Comparison of ENCODE assay signal across 27 cellular contexts in genomic region chr1:85957760-85958159, GRCh38.
"Had no signal": no experiment of that assay in that cellular context is flagged by ENCODE, and none has a peak within 500 bp of the region (broad histone marks: within the 10 kb centered on the region; RNA-seq: fewer than 3 reads in every experiment).

No MANE protein-coding gene starts in this region.

- H3K4me3 Mint-ChIP-seq: activated CD4-positive, alpha-beta memory T cell treated with anti-CD3 and anti-CD28 coated beads for 36 hours; activated T-cell treated with anti-CD3 and anti-CD28 coated beads, Interleukin-2, amount 50 U/mL, for 24 hours; activated T-helper 17 cell treated with anti-CD3 and anti-CD28 coated beads, Interleukin-2, amount 50 U/mL, for 72 hours; effector memory CD8-positive, alpha-beta T cell; nephron had no signal

- H3K9me3 Mint-ChIP-seq: activated CD4-positive, alpha-beta memory T cell treated with anti-CD3 and anti-CD28 coated beads for 36 hours; activated T-cell treated with anti-CD3 and anti-CD28 coated beads, Interleukin-2, amount 50 U/mL, for 24 hours; nephron had no signal

- FAIRE-seq: TTC549 had no signal

- H3K27ac ChIP-seq: gastrocnemius medialis, right lobe of liver, testis, transverse colon, WERI-Rb-1 had no signal

- H3K27ac Mint-ChIP-seq: activated CD4-positive, alpha-beta memory T cell treated with anti-CD3 and anti-CD28 coated beads for 36 hours; activated T-cell treated with anti-CD3 and anti-CD28 coated beads, Interleukin-2, amount 50 U/mL, for 24 hours; activated T-helper 17 cell treated with anti-CD3 and anti-CD28 coated beads, Interleukin-2, amount 50 U/mL, for 72 hours; effector memory CD8-positive, alpha-beta T cell; nephron had no signal

- DNase-seq: activated CD4-positive, alpha-beta memory T cell treated with anti-CD3 and anti-CD28 coated beads for 36 hours; activated CD4-positive, alpha-beta T cell treated with anti-CD3 and anti-CD28 coated beads for 48 hours; activated CD8-positive, alpha-beta memory T cell treated with anti-CD3 and anti-CD28 coated beads, Interleukin-2, amount 50 U/mL, for 48 hours; activated gamma-delta T cell treated with Interleukin-2 at 50 U/mL for 16 hours; activated naive CD4-positive, alpha-beta T cell treated with anti-CD3 and anti-CD28 coated beads, Interleukin-2, amount 50 U/mL, for 16 hours; activated T-cell treated with anti-CD3 and anti-CD28 coated beads, Interleukin-2, amount 50 U/mL, for 24 hours; amniotic stem cell; caudate nucleus; cortex of kidney; effector memory CD8-positive, alpha-beta T cell; erythroblast; gastrocnemius medialis; glutamatergic neuron; islet precursor cell; left cardiac atrium; left ventricle myocardium superior; mucosa of descending colon; right lobe of liver; stimulated activated CD4-positive, alpha-beta T cell treated with anti-CD3 and anti-CD28 coated beads, Interleukin-2, amount 100 ng/mL, for 48 hours; stimulated activated naive CD8-positive, alpha-beta T cell treated with anti-CD3 and anti-CD28 coated beads, Interleukin-15, Interleukin-2, amounts not matched to agents 100 U/mL and 50 U/mL, for 24 hours; testis; transverse colon; WERI-Rb-1 had no signal

- H3K4me3 ChIP-seq: gastrocnemius medialis, mucosa of descending colon, right lobe of liver, testis, transverse colon had no signal

- ATAC-seq: activated CD4-positive, CD25-positive, alpha-beta regulatory T cell treated with anti-CD3 and anti-CD28 coated beads, Interleukin-2, amount 50 U/mL, for 24 hours; activated T-helper 17 cell treated with anti-CD3 and anti-CD28 coated beads, Interleukin-2, amount 50 U/mL, for 72 hours; effector memory CD8-positive, alpha-beta T cell; gastrocnemius medialis; left cardiac atrium; left ventricle myocardium superior; mucosa of descending colon; right lobe of liver; stimulated activated naive CD8-positive, alpha-beta T cell treated with anti-CD3 and anti-CD28 coated beads, Interleukin-15, Interleukin-2, amounts not matched to agents 100 U/mL and 50 U/mL, for 24 hours had no signal

- H3K9me3 ChIP-seq: gastrocnemius medialis, mucosa of descending colon, right lobe of liver, testis, transverse colon had no signal

- H3K36me3 ChIP-seq: gastrocnemius medialis, right lobe of liver, transverse colon, WERI-Rb-1 had no signal

- H3K27me3 Mint-ChIP-seq: activated CD4-positive, alpha-beta memory T cell treated with anti-CD3 and anti-CD28 coated beads for 36 hours; activated T-cell treated with anti-CD3 and anti-CD28 coated beads, Interleukin-2, amount 50 U/mL, for 24 hours; activated T-helper 17 cell treated with anti-CD3 and anti-CD28 coated beads, Interleukin-2, amount 50 U/mL, for 72 hours; effector memory CD8-positive, alpha-beta T cell had no signal

- H3K4me1 ChIP-seq: gastrocnemius medialis, right lobe of liver, testis, transverse colon had no signal

- H3K27me3 ChIP-seq: gastrocnemius medialis, right lobe of liver, testis, transverse colon had no signal

- H3K4me1 Mint-ChIP-seq: activated T-helper 17 cell treated with anti-CD3 and anti-CD28 coated beads, Interleukin-2, amount 50 U/mL, for 72 hours had no signal

- H3K36me3 Mint-ChIP-seq: activated CD4-positive, alpha-beta memory T cell treated with anti-CD3 and anti-CD28 coated beads for 36 hours had no signal
